Comparison of ENCODE assay signal across 29 cellular contexts in genomic region chr1:245366886-245367285, GRCh38.
"Had no signal": no experiment of that assay in that cellular context is flagged by ENCODE, and none has a peak within 500 bp of the region (broad histone marks: within the 10 kb centered on the region; RNA-seq: fewer than 3 reads in every experiment).

No MANE protein-coding gene starts in this region.

- H3K9me3 Mint-ChIP-seq: activated CD4-positive, alpha-beta memory T cell treated with anti-CD3 and anti-CD28 coated beads for 36 hours; activated CD4-positive, alpha-beta T cell treated with anti-CD3 and anti-CD28 coated beads, Interleukin-2, amount 10 ng/mL, durations not matched to agents 24 days and 14 days; activated naive CD4-positive, alpha-beta T cell treated with anti-CD3 and anti-CD28 coated beads, Interleukin-2, amount 10 ng/mL, durations not matched to agents 7 days and 5 days; activated naive CD4-positive, alpha-beta T cell treated with anti-CD3 and anti-CD28 coated beads, Interleukin-2, amount 50 U/mL, for 72 hours; activated T-cell treated with anti-CD3 and anti-CD28 coated beads, Interleukin-2, amount 50 U/mL, for 24 hours; activated T-cell treated with anti-CD3 and anti-CD28 coated beads, Interleukin-2, amount 50 U/mL, for 72 hours; dendritic cell treated with granulocyte-macrophage colony-stimulating factor and Interleukin-4, amounts not matched to agents 40 ng/mL and 50 ng/mL, for 4 days had no signal

- H3K27me3 Mint-ChIP-seq: activated CD4-positive, alpha-beta memory T cell treated with anti-CD3 and anti-CD28 coated beads for 36 hours; activated CD4-positive, alpha-beta T cell treated with anti-CD3 and anti-CD28 coated beads for 36 hours; activated CD4-positive, alpha-beta T cell treated with anti-CD3 and anti-CD28 coated beads, Interleukin-2, amount 10 ng/mL, durations not matched to agents 24 days and 14 days; activated T-cell treated with anti-CD3 and anti-CD28 coated beads, Interleukin-2, amount 50 U/mL, for 24 hours had no signal

- H3K4me1 ChIP-seq: adrenal gland, body of pancreas, colonic mucosa, esophagus muscularis mucosa, foreskin keratinocyte, gastrocnemius medialis had no signal

- H3K27ac Mint-ChIP-seq: activated CD4-positive, alpha-beta memory T cell treated with anti-CD3 and anti-CD28 coated beads for 36 hours; activated CD4-positive, alpha-beta T cell treated with anti-CD3 and anti-CD28 coated beads for 36 hours; activated CD4-positive, alpha-beta T cell treated with anti-CD3 and anti-CD28 coated beads, Interleukin-2, amount 10 ng/mL, durations not matched to agents 24 days and 14 days; activated naive CD4-positive, alpha-beta T cell treated with anti-CD3 and anti-CD28 coated beads, Interleukin-2, amount 10 ng/mL, durations not matched to agents 7 days and 5 days; activated naive CD4-positive, alpha-beta T cell treated with anti-CD3 and anti-CD28 coated beads, Interleukin-2, amount 50 U/mL, for 72 hours; activated T-cell treated with anti-CD3 and anti-CD28 coated beads, Interleukin-2, amount 50 U/mL, for 24 hours; activated T-cell treated with anti-CD3 and anti-CD28 coated beads, Interleukin-2, amount 50 U/mL, for 72 hours; dendritic cell treated with granulocyte-macrophage colony-stimulating factor and Interleukin-4, amounts not matched to agents 40 ng/mL and 50 ng/mL, for 4 days had no signal

- ATAC-seq: activated CD4-positive, alpha-beta T cell treated with anti-CD3 and anti-CD28 coated beads for 36 hours; activated naive CD4-positive, alpha-beta T cell treated with anti-CD3 and anti-CD28 coated beads, Interleukin-2, amount 50 U/mL, for 72 hours; activated T-cell treated with anti-CD3 and anti-CD28 coated beads, Interleukin-2, amount 50 U/mL, for 72 hours; body of pancreas; foreskin keratinocyte; gastrocnemius medialis had no signal

- H3K27ac ChIP-seq: adrenal gland, body of pancreas, colonic mucosa, dorsolateral prefrontal cortex, esophagus muscularis mucosa, foreskin keratinocyte, gastrocnemius medialis had no signal

- H3K36me3 ChIP-seq: adrenal gland, colonic mucosa, esophagus muscularis mucosa, gastrocnemius medialis had no signal

- DNase-seq: activated CD4-positive, alpha-beta memory T cell treated with anti-CD3 and anti-CD28 coated beads for 36 hours; activated CD4-positive, alpha-beta T cell treated with anti-CD3 and anti-CD28 coated beads for 36 hours; activated CD4-positive, alpha-beta T cell treated with anti-CD3 and anti-CD28 coated beads, Interleukin-2, amount 10 ng/mL, durations not matched to agents 24 days and 14 days; activated CD4-positive, CD25-positive, alpha-beta regulatory T cell; activated CD4-positive, CD25-positive, alpha-beta regulatory T cell treated with anti-CD3 and anti-CD28 coated beads, Interleukin-2, amount 50 U/mL, for 72 hours; activated CD8-positive, alpha-beta memory T cell treated with anti-CD3 and anti-CD28 coated beads, Interleukin-2, amount 50 U/mL, for 48 hours; activated gamma-delta T cell; activated naive CD4-positive, alpha-beta T cell; activated naive CD4-positive, alpha-beta T cell treated with anti-CD3 and anti-CD28 coated beads, Interleukin-2, amount 10 ng/mL, durations not matched to agents 7 days and 5 days; activated T-cell treated with anti-CD3 and anti-CD28 coated beads for 4 hours; activated T-cell treated with anti-CD3 and anti-CD28 coated beads, Interleukin-2, amount 50 U/mL, for 24 hours; activated T-cell treated with anti-CD3 and anti-CD28 coated beads, Interleukin-2, amount 50 U/mL, for 72 hours; adrenal gland; amygdala; aorta; body of pancreas; central memory CD4-positive, alpha-beta T cell; cerebellar nuclear complex; colonic mucosa; dorsolateral prefrontal cortex; effector memory CD4-positive, alpha-beta T cell; erythroblast; foreskin keratinocyte; gastrocnemius medialis; glutamatergic neuron; T-helper 2 cell had no signal

- H3K4me3 Mint-ChIP-seq: activated CD4-positive, alpha-beta memory T cell treated with anti-CD3 and anti-CD28 coated beads for 36 hours; activated CD4-positive, alpha-beta T cell treated with anti-CD3 and anti-CD28 coated beads for 36 hours; activated CD4-positive, alpha-beta T cell treated with anti-CD3 and anti-CD28 coated beads, Interleukin-2, amount 10 ng/mL, durations not matched to agents 24 days and 14 days; activated naive CD4-positive, alpha-beta T cell treated with anti-CD3 and anti-CD28 coated beads, Interleukin-2, amount 10 ng/mL, durations not matched to agents 7 days and 5 days; activated T-cell treated with anti-CD3 and anti-CD28 coated beads, Interleukin-2, amount 50 U/mL, for 24 hours; activated T-cell treated with anti-CD3 and anti-CD28 coated beads, Interleukin-2, amount 50 U/mL, for 72 hours; dendritic cell treated with granulocyte-macrophage colony-stimulating factor and Interleukin-4, amounts not matched to agents 40 ng/mL and 50 ng/mL, for 4 days had no signal

- H3K4me1 Mint-ChIP-seq: activated CD4-positive, alpha-beta T cell treated with anti-CD3 and anti-CD28 coated beads for 36 hours; activated CD4-positive, alpha-beta T cell treated with anti-CD3 and anti-CD28 coated beads, Interleukin-2, amount 10 ng/mL, durations not matched to agents 24 days and 14 days; activated naive CD4-positive, alpha-beta T cell treated with anti-CD3 and anti-CD28 coated beads, Interleukin-2, amount 10 ng/mL, durations not matched to agents 7 days and 5 days had no signal

- H3K27me3 ChIP-seq: adrenal gland, body of pancreas, colonic mucosa, esophagus muscularis mucosa, foreskin keratinocyte, gastrocnemius medialis had no signal

- H3K4me3 ChIP-seq: adrenal gland, body of pancreas, colonic mucosa, dorsolateral prefrontal cortex, esophagus muscularis mucosa, gastrocnemius medialis had no signal

- H3K36me3 Mint-ChIP-seq: activated CD4-positive, alpha-beta memory T cell treated with anti-CD3 and anti-CD28 coated beads for 36 hours; activated naive CD4-positive, alpha-beta T cell treated with anti-CD3 and anti-CD28 coated beads, Interleukin-2, amount 10 ng/mL, durations not matched to agents 7 days and 5 days; activated naive CD4-positive, alpha-beta T cell treated with anti-CD3 and anti-CD28 coated beads, Interleukin-2, amount 50 U/mL, for 72 hours had no signal

- H3K9me3 ChIP-seq: adrenal gland, body of pancreas, colonic mucosa, esophagus muscularis mucosa, gastrocnemius medialis had no signal
